In genomic region chr1:225919906-225920305, GRCh38 we compare ENCODE assay signal across 8 cellular contexts. TPM values are rescaled to one million over a fixed set of nuclear protein-coding genes. Genes with fewer than 3 reads are reported as not detected.
DNase-seq lines count a peak whose midpoint lies in the region; ATAC-seq and TF ChIP-seq lines count a peak whose summit lies in the region.

No MANE protein-coding gene starts in this region.

- ATAC-seq in T-helper 17 cell (no peak), GM21515 (IDR thresholded peaks at IDR 0.05; ENCODE audit: unreplicated experiment) (no peak), GM18520 (IDR thresholded peaks at IDR 0.05; ENCODE audit: unreplicated experiment) (no peak), HG02970 (IDR thresholded peaks at IDR 0.05; ENCODE audit: low FRiP score, unreplicated experiment) (no peak)

- H3K27me3 Mint-ChIP-seq in T-helper 17 cell = no peaks in the 10 kb centered on the region

- peak overlapping the region; percentile 89 for H3K27ac Mint-ChIP-seq in T-helper 17 cell

- peaks cover 3% of the 10 kb centered on the region for H3K36me3 Mint-ChIP-seq in T-helper 17 cell (ENCODE audit: low read depth)

- TF ChIP-seq CTCF in sigmoid colon (IDR thresholded peaks at IDR 0.05) = no peak

- H3K4me1 ChIP-seq in sigmoid colon = peaks cover 0 to 37% (median 33%) of the 10 kb centered on the region in 4 donors

- WGBS in sigmoid colon, 2 donors = 29 to 48% methylated on average over 5 of the region's 5 CpGs

- no peaks in the 10 kb centered on the region for H3K27me3 ChIP-seq in sigmoid colon

- peaks cover 14% of the 10 kb centered on the region for H3K4me1 Mint-ChIP-seq in T-helper 17 cell

- TF ChIP-seq EP300 in sigmoid colon (IDR thresholded peaks at IDR 0.05) = no peak

- H3K4me3 Mint-ChIP-seq in T-helper 17 cell = no peak overlapping the region

- peak; percentile 47 for DNase-seq in stimulated activated CD4-positive, alpha-beta T cell treated with anti-CD3 and anti-CD28 coated beads, Interleukin-1b, Interleukin-23, amount 100 ng/mL, for 48 hours
- no peak for DNase-seq in stimulated activated CD4-positive, alpha-beta T cell treated with anti-CD3 and anti-CD28 coated beads, Interleukin-4, amount 100 ng/mL, for 24 hours
- DNase-seq in T-helper 17 cell = no peak
- DNase-seq in fibroblast of the conjunctiva (ENCODE audit: low read depth) = peak; percentile 73
- DNase-seq in sigmoid colon = peak; percentile 92

- peak overlapping the region in 3 of 4 donors; percentile 68 to 74 (median 72) for H3K27ac ChIP-seq in sigmoid colon

- H3K36me3 ChIP-seq in sigmoid colon = peaks cover 0 to 50% (median 12%) of the 10 kb centered on the region in 4 donors

- intact Hi-C loops in sigmoid colon (cut with DNase I) = loop anchor here (5.0 kb wide), 4 partner anchors 57 to 493 kb away; partner anchors contain the start of genes H3-3A, LBR and SRP9

- TF ChIP-seq POLR2A in sigmoid colon (IDR thresholded peaks at IDR 0.05) = no peak

- H3K4me3 ChIP-seq in sigmoid colon = no peak overlapping the region

- H3K9me3 ChIP-seq in T-helper 17 cell (ENCODE audit: control insufficient read depth, low read length, poor library complexity, severe bottlenecking) = no peaks in the 10 kb centered on the region
- H3K9me3 ChIP-seq in sigmoid colon = no peaks in the 10 kb centered on the region

RNA-seq across cellular contexts. Expression of gene PYCR2, which starts 4.1 kb away (rescaled TPM):
- 10 to 100 TPM; 48.1 to 53.7 TPM for total RNA-seq in T-helper 17 cell
- 10 to 100 TPM; 31.0 to 40.5 (median 34.0) TPM for total RNA-seq in sigmoid colon
- 10 to 100 TPM; 33.8 to 74.4 (median 36.0) TPM for polyA plus RNA-seq in sigmoid colon

RNA-seq across cellular contexts. Expression of gene LEFTY2, which starts 21.1 kb away (rescaled TPM):
- total RNA-seq in T-helper 17 cell (not detected), sigmoid colon (1 to 10 TPM in 2 of 4 donors, under 1 TPM in 1, not detected in 1; 0.71 to 5.0 (median 1.1) TPM)
- polyA plus RNA-seq in sigmoid colon = 10 to 100 TPM in 1 of 3 donors, not detected in 2; 15.6 TPM

RNA-seq across cellular contexts. Expression of gene LEFTY1, which starts 31.0 kb away (rescaled TPM):
- under 1 TPM in 1 of 2 donors, not detected in 1; 0.68 TPM for total RNA-seq in T-helper 17 cell
- not detected for total RNA-seq in sigmoid colon
- 100 to 1,000 TPM in 1 of 3 donors, 10 to 100 TPM in 2; 14.4 to 120 (median 46.2) TPM for polyA plus RNA-seq in sigmoid colon

RNA-seq across cellular contexts. Expression of gene TMEM63A, which starts 37.7 kb away (rescaled TPM):
- total RNA-seq in T-helper 17 cell = 100 to 1,000 TPM; 269 to 280 TPM
- total RNA-seq in sigmoid colon = 10 to 100 TPM; 25.3 to 94.4 (median 36.9) TPM
- polyA plus RNA-seq in sigmoid colon = 100 to 1,000 TPM in 1 of 3 donors, 1 to 10 TPM in 2; 3.0 to 103 (median 5.5) TPM

Comparison
In these comparisons a context has a peak if more than half of its experiments do, and no peak if none do; other contexts are left out.
1. DNase-seq: peak in stimulated activated CD4-positive, alpha-beta T cell treated with anti-CD3 and anti-CD28 coated beads, Interleukin-1b, Interleukin-23, amount 100 ng/mL, for 48 hours (single experiment), fibroblast of the conjunctiva (single experiment) and sigmoid colon (single experiment); none in stimulated activated CD4-positive, alpha-beta T cell treated with anti-CD3 and anti-CD28 coated beads, Interleukin-4, amount 100 ng/mL, for 24 hours (single experiment) and T-helper 17 cell (0 of 3).